Comparison of ENCODE assay signal across 1 cellular context in the genomic region with DNA sequence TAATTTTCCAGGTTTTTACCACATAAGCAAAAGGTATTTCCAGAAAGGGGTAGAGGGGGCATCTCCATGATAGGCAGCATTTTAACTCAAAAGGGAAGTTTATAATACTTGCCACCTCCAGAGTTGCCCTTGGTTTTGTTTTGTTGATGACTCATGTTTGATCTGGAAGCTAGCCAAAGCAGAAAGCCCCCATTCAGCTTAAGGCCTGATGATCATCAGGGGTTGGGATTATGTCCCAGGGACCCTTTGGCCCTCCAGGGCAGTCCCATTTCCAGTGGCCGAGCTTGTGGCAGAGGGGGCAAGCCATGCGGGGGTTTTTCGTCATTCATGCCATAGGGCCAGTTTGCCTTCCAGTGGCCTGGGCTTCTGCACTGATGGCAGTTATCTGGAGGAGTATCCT.
TF ChIP-seq lines count a peak whose summit lies in the region.

No MANE protein-coding gene starts in this region.

TF ChIP-seq in IMR-90, 13 proteins besides CTCF, POLR2A, EP300 and RAD21:
- TF ChIP-seq CEBPB (IDR thresholded peaks at IDR 0.05; ENCODE audit: low read depth, low read length) (no peak), MAZ (IDR thresholded peaks at IDR 0.05; ENCODE audit: borderline replicate concordance, low read depth, low read length) (no peak), MAFK (IDR thresholded peaks at IDR 0.05; ENCODE audit: low read depth, low read length) (no peak), BHLHE40 (IDR thresholded peaks at IDR 0.05; ENCODE audit: low read depth, low read length) (no peak), CHD1 (IDR thresholded peaks at IDR 0.05; ENCODE audit: low read depth, low read length) (no peak), FOS (IDR thresholded peaks at IDR 0.05; ENCODE audit: low read depth, low read length) (no peak), RCOR1 (IDR thresholded peaks at IDR 0.05; ENCODE audit: insufficient replicate concordance, low read length) (no peak), RFX5 (IDR thresholded peaks at IDR 0.05; ENCODE audit: low read depth, low read length) (no peak), SMC3 (IDR thresholded peaks at IDR 0.05; ENCODE audit: low read depth, low read length) (no peak), NFE2L2 (IDR thresholded peaks at IDR 0.05; ENCODE audit: low read depth, low read length) (no peak), MXI1 (IDR thresholded peaks at IDR 0.05; ENCODE audit: borderline replicate concordance, low read depth, low read length) (no peak)
- TF ChIP-seq, protein P1, sequence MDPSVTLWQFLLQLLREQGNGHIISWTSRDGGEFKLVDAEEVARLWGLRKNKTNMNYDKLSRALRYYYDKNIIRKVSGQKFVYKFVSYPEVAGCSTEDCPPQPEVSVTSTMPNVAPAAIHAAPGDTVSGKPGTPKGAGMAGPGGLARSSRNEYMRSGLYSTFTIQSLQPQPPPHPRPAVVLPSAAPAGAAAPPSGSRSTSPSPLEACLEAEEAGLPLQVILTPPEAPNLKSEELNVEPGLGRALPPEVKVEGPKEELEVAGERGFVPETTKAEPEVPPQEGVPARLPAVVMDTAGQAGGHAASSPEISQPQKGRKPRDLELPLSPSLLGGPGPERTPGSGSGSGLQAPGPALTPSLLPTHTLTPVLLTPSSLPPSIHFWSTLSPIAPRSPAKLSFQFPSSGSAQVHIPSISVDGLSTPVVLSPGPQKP (IDR thresholded peaks at IDR 0.05; ENCODE audit: borderline replicate concordance, low read depth, low read length) = no peak
- TF ChIP-seq, protein P2, sequence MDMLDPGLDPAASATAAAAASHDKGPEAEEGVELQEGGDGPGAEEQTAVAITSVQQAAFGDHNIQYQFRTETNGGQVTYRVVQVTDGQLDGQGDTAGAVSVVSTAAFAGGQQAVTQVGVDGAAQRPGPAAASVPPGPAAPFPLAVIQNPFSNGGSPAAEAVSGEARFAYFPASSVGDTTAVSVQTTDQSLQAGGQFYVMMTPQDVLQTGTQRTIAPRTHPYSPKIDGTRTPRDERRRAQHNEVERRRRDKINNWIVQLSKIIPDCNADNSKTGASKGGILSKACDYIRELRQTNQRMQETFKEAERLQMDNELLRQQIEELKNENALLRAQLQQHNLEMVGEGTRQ (IDR thresholded peaks at IDR 0.05; ENCODE audit: low read depth, low read length) = no peak
